ENCODE assay signal across 19 cellular contexts in the genomic region with DNA sequence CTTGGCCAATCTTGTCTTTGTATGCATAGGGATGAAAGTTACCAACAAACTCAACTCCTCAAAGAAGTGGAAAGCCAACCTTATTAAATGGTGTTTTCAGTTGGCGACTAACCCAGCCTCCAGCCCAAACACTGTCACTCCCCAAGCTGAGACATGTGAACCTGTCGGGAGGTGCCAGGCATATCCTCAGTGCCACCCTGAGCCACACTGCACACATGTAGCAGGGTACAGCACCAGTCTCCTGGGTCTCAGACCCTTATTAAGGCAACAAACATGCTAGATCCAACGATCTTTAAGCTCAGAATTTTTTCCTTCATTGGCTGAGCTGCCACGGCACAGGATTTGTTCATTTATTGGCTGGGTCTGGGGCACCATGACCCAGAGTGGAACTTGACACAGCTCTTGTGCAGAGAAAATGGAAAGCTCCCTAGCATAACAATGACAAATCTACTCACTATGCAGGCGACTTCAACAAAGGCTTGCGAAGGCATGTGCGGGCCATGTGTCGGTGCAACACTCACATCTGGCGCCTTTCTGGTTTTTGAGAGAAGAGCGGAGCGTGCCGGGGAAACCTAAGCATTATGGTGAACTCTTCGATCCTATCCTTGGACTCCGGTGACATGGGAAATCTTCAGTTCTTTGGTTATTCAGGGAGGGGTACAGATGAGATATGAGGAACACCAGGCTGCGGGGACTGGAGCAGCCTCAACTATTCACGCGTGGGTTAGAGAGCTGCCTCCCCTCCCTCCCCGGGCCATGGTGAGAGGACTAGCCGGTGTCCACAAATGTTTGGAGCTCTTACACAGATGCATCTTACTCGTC.
DNase-seq lines count a peak whose midpoint lies in the region; TF ChIP-seq lines count a peak whose summit lies in the region.
"Had no signal": no experiment of that assay in that cellular context is flagged by ENCODE, and none has a peak within 500 bp of the region (broad histone marks: within the 10 kb centered on the region; RNA-seq: fewer than 3 reads in every experiment).

No MANE protein-coding gene starts in this region.

- no peaks in the 10 kb centered on the region for H3K9me3 Mint-ChIP-seq in MCF 10A (ENCODE audit: unreplicated experiment)
- H3K9me3 Mint-ChIP-seq: HFFc6 had no signal

- no peaks in the 10 kb centered on the region for H3K27me3 ChIP-seq in mammary epithelial cell (ENCODE audit: insufficient read depth, low read length)

- TF ChIP-seq CTCF in MCF 10A (IDR thresholded peaks at IDR 0.05; ENCODE audit: unreplicated experiment) (no peak), mammary epithelial cell (conservative IDR thresholded peaks at IDR 0.05 in 1 of 2, IDR thresholded peaks at IDR 0.05 in 1 of 2; ENCODE audit: extremely low read depth in 1 of 2, insufficient read depth in 1 of 2, low read depth in 1 of 2, low read length in 2 of 2) (no peak)

- H3K9ac ChIP-seq in mammary epithelial cell (ENCODE audit: insufficient read depth, low read length) = no peak overlapping the region

- H3K36me3 ChIP-seq in mammary epithelial cell (ENCODE audit: insufficient read depth, low read length) = no peaks in the 10 kb centered on the region
- H3K36me3 ChIP-seq: SJCRH30 had no signal

- H3K27ac ChIP-seq in mammary epithelial cell (ENCODE audit: insufficient read depth, low read depth, low read length) = no peak overlapping the region
- H3K27ac ChIP-seq: A549, C4-2B, RWPE1, SJCRH30 had no signal

- no peaks in the 10 kb centered on the region for H3K27me3 Mint-ChIP-seq in MCF 10A (ENCODE audit: insufficient read depth, unreplicated experiment)

- intact Hi-C loops in MCF 10A (cut with micrococcal nuclease) = no loop called here
- intact Hi-C loops in mammary epithelial cell (cut with micrococcal nuclease) = loop anchor here (10.0 kb wide), 1 partner anchor 229 kb away; no protein-coding TSS in a partner anchor

- H3K4me1 Mint-ChIP-seq in MCF 10A (ENCODE audit: insufficient read depth, unreplicated experiment) = peaks cover 23% of the 10 kb centered on the region

- peak overlapping the region; percentile 37 for H3K27ac Mint-ChIP-seq in MCF 10A (ENCODE audit: low read depth, unreplicated experiment)
- H3K27ac Mint-ChIP-seq: HFFc6 had no signal

- H2AFZ ChIP-seq in mammary epithelial cell (ENCODE audit: low read depth, low read length) = no peak overlapping the region

- no peak overlapping the region for H3K4me2 ChIP-seq in mammary epithelial cell (ENCODE audit: insufficient read depth, low read depth, low read length)
- H3K4me2 ChIP-seq: A549 had no signal

- no peak overlapping the region for H3K4me3 ChIP-seq in mammary epithelial cell (replicated peaks in 1 of 3; ENCODE audit: insufficient read depth in 1 of 3, low read depth in 2 of 3, low read length in 3 of 3)
- H3K4me3 ChIP-seq: A549, SJCRH30 had no signal

- H3K36me3 Mint-ChIP-seq in MCF 10A (ENCODE audit: insufficient read depth, unreplicated experiment) = peaks cover 6% of the 10 kb centered on the region

- H3K9me3 ChIP-seq in mammary epithelial cell (replicated peaks; ENCODE audit: insufficient read depth, low read length) = no peaks in the 10 kb centered on the region
- H3K9me3 ChIP-seq: A549, SJCRH30 had no signal

- in situ Hi-C loops in mammary epithelial cell (cut with MboI; ENCODE audit: low sequenced_read_pairs in 2 of 2) = no loop called here

- H3K79me2 ChIP-seq in mammary epithelial cell (ENCODE audit: insufficient read depth, low read length) = no peaks in the 10 kb centered on the region

- H4K20me1 ChIP-seq in mammary epithelial cell (ENCODE audit: insufficient read depth, low read length) = no peaks in the 10 kb centered on the region

- BruUV-seq in MCF 10A (replicated peaks; lab: Mats Ljungman, UMichigan) (no TSS peak), mammary epithelial cell (replicated peaks; lab: Mats Ljungman, UMichigan) (no TSS peak)

- WGBS in mammary epithelial cell (ENCODE audit: low coverage, missing lambda C conversion rate) = 86% methylated on average over 20 of the region's 20 CpGs

- dilution Hi-C loops in mammary epithelial cell (cut with HindIII; ENCODE audit: low sequenced_read_pairs) = no loop called here

- POLR2A ChIA-PET in MCF 10A (lab: Yijun Ruan, JAX) = no interaction called here

- no peak overlapping the region for H3K4me3 Mint-ChIP-seq in MCF 10A (ENCODE audit: unreplicated experiment)
- H3K4me3 Mint-ChIP-seq: HFFc6 had no signal

- CTCF ChIA-PET in MCF 10A (lab: Yijun Ruan, JAX) (interaction anchor here (0.6 kb wide), 1 partner anchor 385 kb away, joined by 3 read pairs; no protein-coding TSS in a partner anchor), mammary epithelial cell (lab: Charles Lee; ENCODE audit: low non-redundant PET) (no interaction called here)

- DNase-seq in MCF 10A (ENCODE audit: unreplicated experiment) (no peak), mammary epithelial cell (no peak), ecto neural progenitor cell (ENCODE audit: low spot score) (peak; percentile 29), islet precursor cell (peak; percentile 29), ureter (ENCODE audit: low spot score) (peak; percentile 32), HT-29 (ENCODE audit: low spot score) (no peak), nucleus accumbens (lab: John Stamatoyannopoulos, UW) (no peak), NCI-H510A (lab: John Stamatoyannopoulos, UW) (no peak)
- DNase-seq: HFFc6; MM.1S; NCI-H1092 treated with DMSO at 0.1 percent for 48 hours; NCI-H1694 treated with DMSO at 0.1 percent for 48 hours; NCI-H446; NK-92 treated with Interleukin-12 subunit alpha and Interleukin-12 subunit beta, amount 100 ng/mL, for 24 hours; OCI-M1; SJCRH30 had no signal

- peaks cover 26% of the 10 kb centered on the region for H3K4me1 ChIP-seq in mammary epithelial cell (ENCODE audit: insufficient read depth, low read length)

Comparison
In these comparisons a context has a peak if more than half of its experiments do, and no peak if none do; other contexts are left out.
1. DNase-seq: peak in ecto neural progenitor cell (single experiment), islet precursor cell (single experiment) and ureter (single experiment); none in MCF 10A (single experiment), mammary epithelial cell (single experiment), HT-29 (single experiment), nucleus accumbens (0 of 56) and NCI-H510A (single experiment).